8 cellular contexts compared by ENCODE assay signal in genomic region chrX:1390621-1391369, GRCh38. TPM values are rescaled to one million over a fixed set of nuclear protein-coding genes. Genes with fewer than 3 reads are reported as not detected.
DNase-seq lines count a peak whose midpoint lies in the region; ATAC-seq and TF ChIP-seq lines count a peak whose summit lies in the region.

No MANE protein-coding gene starts in this region.

- H4K20me1 ChIP-seq in BLaER1 (peaks cover 61% of the 10 kb centered on the region), PC-9 (ENCODE audit: insufficient read depth) (peaks cover 61% of the 10 kb centered on the region), neural cell (ENCODE audit: insufficient read depth) (no peaks in the 10 kb centered on the region)

- TF ChIP-seq CTCF in PC-9 (conservative IDR thresholded peaks at IDR 0.05) (no peak), endothelial cell (IDR thresholded peaks at IDR 0.05; ENCODE audit: unreplicated experiment) (no peak), neural cell (IDR thresholded peaks at IDR 0.05; ENCODE audit: poor library complexity, severe bottlenecking) (no peak)

- H3K4me2 ChIP-seq in BLaER1 (peak overlapping the region; percentile 96), PC-9 (peak overlapping the region; percentile 99), neural cell (ENCODE audit: low read length) (peak overlapping the region; percentile 99)

- H3K36me3 Mint-ChIP-seq in endothelial cell (ENCODE audit: low read depth, unreplicated experiment): peaks cover 52% of the 10 kb centered on the region

- no peak for TF ChIP-seq RAD21 in neural cell (conservative IDR thresholded peaks at IDR 0.05)

- DNase-seq in PC-9 (no peak), endothelial cell (ENCODE audit: low spot score) (no peak), dedifferentiated amniotic fluid mesenchymal stem cell (ENCODE audit: extremely low spot score) (no peak), NCI-H2227 (lab: John Stamatoyannopoulos, UW; ENCODE audit: unreplicated experiment) (no peak)

- BruUV-seq in PC-9 (replicated peaks; lab: Mats Ljungman, UMichigan): no TSS peak

- H3K4me3 Mint-ChIP-seq in endothelial cell (ENCODE audit: unreplicated experiment): peak overlapping the region; percentile 94

- intact Hi-C loops in PC-9 (cut with micrococcal nuclease; ENCODE audit: unreplicated experiment): loop anchor here (5.0 kb wide), 1 partner anchor 143 kb away; no protein-coding TSS in a partner anchor

- H3K9me2 ChIP-seq in PC-9 (ENCODE audit: insufficient read depth) (no peaks in the 10 kb centered on the region), neural cell (ENCODE audit: insufficient read depth, low read length) (no peaks in the 10 kb centered on the region)

- CTCF ChIA-PET in PC-9 (lab: Charles Lee): no interaction called here

- peaks cover 34% of the 10 kb centered on the region for H3K27me3 Mint-ChIP-seq in endothelial cell (ENCODE audit: unreplicated experiment)

- H3K4me1 Mint-ChIP-seq in endothelial cell (ENCODE audit: unreplicated experiment): peaks cover 18% of the 10 kb centered on the region

- POLR2A ChIA-PET in PC-9 (lab: Charles Lee; ENCODE audit: unreplicated experiment): no interaction called here

- H3K9me3 ChIP-seq in BLaER1 (no peaks in the 10 kb centered on the region), PC-9 (ENCODE audit: insufficient read depth, low read depth) (no peaks in the 10 kb centered on the region), neural cell (ENCODE audit: low read length) (no peaks in the 10 kb centered on the region)

- H3K4me1 ChIP-seq in BLaER1 (peaks cover 51% of the 10 kb centered on the region), PC-9 (replicated peaks; ENCODE audit: insufficient read depth) (peaks cover 9% of the 10 kb centered on the region)

- H3F3A ChIP-seq in PC-9 (ENCODE audit: insufficient read depth, low read depth) (peaks cover 58% of the 10 kb centered on the region), neural cell (ENCODE audit: insufficient read depth, low read length, poor library complexity, severe bottlenecking) (no peaks in the 10 kb centered on the region)

- no peaks in the 10 kb centered on the region for H3K27me3 ChIP-seq in BLaER1
- H3K27me3 ChIP-seq in PC-9 (ENCODE audit: insufficient read depth, low read depth): no peaks in the 10 kb centered on the region
- H3K27me3 ChIP-seq in neural cell (ENCODE audit: insufficient read depth, low read depth, low read length): no peaks in the 10 kb centered on the region

- peak overlapping the region; percentile 72 for H3K27ac Mint-ChIP-seq in endothelial cell (ENCODE audit: unreplicated experiment)

- peaks cover 78% of the 10 kb centered on the region for H3K79me2 ChIP-seq in PC-9 (ENCODE audit: low read depth)
- peaks cover 38% of the 10 kb centered on the region for H3K79me2 ChIP-seq in neural cell (replicated peaks; ENCODE audit: insufficient read depth, low read length)

- H3K9ac ChIP-seq in BLaER1 (peak overlapping the region; percentile 99), neural cell (ENCODE audit: low read length) (peak overlapping the region; percentile 99)

- ATAC-seq in GM21528 (IDR thresholded peaks at IDR 0.05; ENCODE audit: low FRiP score, unreplicated experiment) (no peak), HG03432 (IDR thresholded peaks at IDR 0.05; ENCODE audit: unreplicated experiment) (no peak)

- H3K27ac ChIP-seq in BLaER1 (peak overlapping the region; percentile 99), PC-9 (peak overlapping the region; percentile 93), neural cell (ENCODE audit: low read length) (peak overlapping the region; percentile 66)

- TF ChIP-seq EP300 in neural cell (conservative IDR thresholded peaks at IDR 0.05; ENCODE audit: poor library complexity, severe bottlenecking): no peak

- peak overlapping the region; percentile 91 for H3K4me3 ChIP-seq in BLaER1
- H3K4me3 ChIP-seq in PC-9: peak overlapping the region; percentile 100
- peak overlapping the region; percentile 99 for H3K4me3 ChIP-seq in neural cell (ENCODE audit: low read length)

- H3K9me3 Mint-ChIP-seq in endothelial cell (ENCODE audit: unreplicated experiment): no peaks in the 10 kb centered on the region

- no peak overlapping the region for H2AFZ ChIP-seq in PC-9
- H2AFZ ChIP-seq in neural cell (ENCODE audit: low read depth, low read length): no peak overlapping the region

- H3K36me3 ChIP-seq in BLaER1 (peaks cover 67% of the 10 kb centered on the region), PC-9 (ENCODE audit: low read depth) (peaks cover 51% of the 10 kb centered on the region), neural cell (ENCODE audit: insufficient read depth, low read length) (no peaks in the 10 kb centered on the region)

TF ChIP-seq in neural cell, 6 proteins besides CTCF, POLR2A, EP300 and RAD21:
- TF ChIP-seq EZH2 (IDR thresholded peaks at IDR 0.05; ENCODE audit: borderline replicate concordance, insufficient read depth, low read length, poor library complexity, severe bottlenecking): no peak
- no peak for TF ChIP-seq MXI1 (conservative IDR thresholded peaks at IDR 0.05; ENCODE audit: poor library complexity, severe bottlenecking)
- no peak for TF ChIP-seq POLR2AphosphoS5 (IDR thresholded peaks at IDR 0.05)
- no peak for TF ChIP-seq SMC3 (conservative IDR thresholded peaks at IDR 0.05; ENCODE audit: poor library complexity)
- TF ChIP-seq, protein P1, sequence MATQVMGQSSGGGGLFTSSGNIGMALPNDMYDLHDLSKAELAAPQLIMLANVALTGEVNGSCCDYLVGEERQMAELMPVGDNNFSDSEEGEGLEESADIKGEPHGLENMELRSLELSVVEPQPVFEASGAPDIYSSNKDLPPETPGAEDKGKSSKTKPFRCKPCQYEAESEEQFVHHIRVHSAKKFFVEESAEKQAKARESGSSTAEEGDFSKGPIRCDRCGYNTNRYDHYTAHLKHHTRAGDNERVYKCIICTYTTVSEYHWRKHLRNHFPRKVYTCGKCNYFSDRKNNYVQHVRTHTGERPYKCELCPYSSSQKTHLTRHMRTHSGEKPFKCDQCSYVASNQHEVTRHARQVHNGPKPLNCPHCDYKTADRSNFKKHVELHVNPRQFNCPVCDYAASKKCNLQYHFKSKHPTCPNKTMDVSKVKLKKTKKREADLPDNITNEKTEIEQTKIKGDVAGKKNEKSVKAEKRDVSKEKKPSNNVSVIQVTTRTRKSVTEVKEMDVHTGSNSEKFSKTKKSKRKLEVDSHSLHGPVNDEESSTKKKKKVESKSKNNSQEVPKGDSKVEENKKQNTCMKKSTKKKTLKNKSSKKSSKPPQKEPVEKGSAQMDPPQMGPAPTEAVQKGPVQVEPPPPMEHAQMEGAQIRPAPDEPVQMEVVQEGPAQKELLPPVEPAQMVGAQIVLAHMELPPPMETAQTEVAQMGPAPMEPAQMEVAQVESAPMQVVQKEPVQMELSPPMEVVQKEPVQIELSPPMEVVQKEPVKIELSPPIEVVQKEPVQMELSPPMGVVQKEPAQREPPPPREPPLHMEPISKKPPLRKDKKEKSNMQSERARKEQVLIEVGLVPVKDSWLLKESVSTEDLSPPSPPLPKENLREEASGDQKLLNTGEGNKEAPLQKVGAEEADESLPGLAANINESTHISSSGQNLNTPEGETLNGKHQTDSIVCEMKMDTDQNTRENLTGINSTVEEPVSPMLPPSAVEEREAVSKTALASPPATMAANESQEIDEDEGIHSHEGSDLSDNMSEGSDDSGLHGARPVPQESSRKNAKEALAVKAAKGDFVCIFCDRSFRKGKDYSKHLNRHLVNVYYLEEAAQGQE (IDR thresholded peaks at IDR 0.05; ENCODE audit: borderline replicate concordance): no peak
- TF ChIP-seq TAF1 (IDR thresholded peaks at IDR 0.05; ENCODE audit: low read depth): no peak

RNA-seq across cellular contexts. Expression of gene SLC25A6, which starts 1.1 kb away (rescaled TPM):
- total RNA-seq in PC-9 (2021) (178 and 212 TPM in 2 replicates), endothelial cell (ENCODE audit: unreplicated experiment) (488 TPM)
- 180 and 184 TPM in 2 replicates for polyA plus RNA-seq in neural cell
- polyA minus RNA-seq in neural cell: 169 and 183 TPM in 2 replicates

RNA-seq across cellular contexts. Expression of gene IL3RA, which starts 54.2 kb away (rescaled TPM):
- total RNA-seq in PC-9 (2021): not detected in 2 replicates
- 0.97 TPM for total RNA-seq in endothelial cell (ENCODE audit: unreplicated experiment)
- not detected in 2 replicates for polyA plus RNA-seq in neural cell
- not detected in 2 replicates for polyA minus RNA-seq in neural cell
